27 cellular contexts compared by ENCODE assay signal in genomic region chr6:148487461-148487860, GRCh38.
"Had no signal": no experiment of that assay in that cellular context is flagged by ENCODE, and none has a peak within 500 bp of the region (broad histone marks: within the 10 kb centered on the region; RNA-seq: fewer than 3 reads in every experiment).

No MANE protein-coding gene starts in this region.

- H3K4me1 ChIP-seq: testis, thyroid gland, upper lobe of left lung, upper lobe of right lung, uterus, vagina had no signal

- H3K36me3 Mint-ChIP-seq: stimulated activated effector memory CD8-positive, alpha-beta T cell treated with anti-CD3 and anti-CD28 coated beads, Interleukin-12 subunit alpha, Interleukin-12 subunit beta, amount 100 ng/mL, for 72 hours; stimulated activated memory B cell treated with anti-CD40 and anti-IgM and Interleukin-4, amounts not matched to agents 10 μg/mL and 1 μg/mL and 100 μg/mL, for 72 hours had no signal

- H3K27ac ChIP-seq: stomach, suprapubic skin, testis, thoracic aorta, thyroid gland, tibial artery, tibial nerve, transverse colon, upper lobe of left lung, upper lobe of right lung, uterus, vagina had no signal

- H3K27me3 Mint-ChIP-seq: type B pancreatic cell had no signal

- H3K36me3 ChIP-seq: thoracic aorta, transverse colon, uterus had no signal

- ATAC-seq: stimulated activated effector memory CD8-positive, alpha-beta T cell treated with anti-CD3 and anti-CD28 coated beads, Interleukin-12 subunit alpha, Interleukin-12 subunit beta, amount 100 ng/mL, for 72 hours; stimulated activated memory B cell treated with anti-CD40 and anti-IgM and Interleukin-4, amounts not matched to agents 10 μg/mL and 1 μg/mL and 100 μg/mL, for 72 hours; stimulated activated naive B cell treated with anti-CD40 and anti-IgM and Interleukin-4, amounts not matched to agents 10 μg/mL and 1 μg/mL and 100 μg/mL, for 72 hours; stimulated activated naive CD8-positive, alpha-beta T cell treated with anti-CD3 and anti-CD28 coated beads, Interleukin-15, amount 100 ng/mL, for 72 hours; stimulated activated naive CD8-positive, alpha-beta T cell treated with anti-CD3 and anti-CD28 coated beads, Interleukin-15, Interleukin-2, amounts not matched to agents 100 U/mL and 50 U/mL, for 24 hours; upper lobe of right lung had no signal

- H3K9me3 ChIP-seq: stomach, suprapubic skin, testis, thoracic aorta, thyroid gland, tibial artery, tibial nerve, transverse colon, upper lobe of left lung, upper lobe of right lung, uterus, vagina had no signal

- H3K4me3 ChIP-seq: stomach, suprapubic skin, testis, thoracic aorta, thyroid gland, tibial artery, tibial nerve, transverse colon, upper lobe of left lung, upper lobe of right lung, uterus, vagina had no signal

- DNase-seq: stimulated activated CD4-positive, alpha-beta T cell treated with anti-CD3 and anti-CD28 coated beads, Interleukin-2, amount 100 ng/mL, for 48 hours; stimulated activated CD4-positive, alpha-beta T cell treated with anti-CD3 and anti-CD28 coated beads, Interleukin-4, amount 100 ng/mL, for 1 hour; stimulated activated CD4-positive, alpha-beta T cell treated with anti-CD3 and anti-CD28 coated beads, Interleukin-4, amount 100 ng/mL, for 24 hours; stimulated activated CD4-positive, alpha-beta T cell treated with anti-CD3 and anti-CD28 coated beads, Interleukin-4, amount 100 ng/mL, for 4 hours; stimulated activated CD8-positive, alpha-beta memory T cell treated with anti-CD3 and anti-CD28 coated beads, Interleukin-4, amount 100 ng/mL, for 48 hours; stimulated activated naive B cell treated with anti-CD40 and anti-IgM and Interleukin-4, amounts not matched to agents 10 μg/mL and 1 μg/mL and 100 μg/mL, for 72 hours; stimulated activated naive CD4-positive, alpha-beta T cell; stimulated activated naive CD4-positive, alpha-beta T cell treated with Interleukin-2 at 50 U/mL for 16 hours; stimulated activated naive CD8-positive, alpha-beta T cell treated with anti-CD3 and anti-CD28 coated beads, Interleukin-15, amount 100 ng/mL, for 72 hours; stimulated activated naive CD8-positive, alpha-beta T cell treated with anti-CD3 and anti-CD28 coated beads, Interleukin-15, Interleukin-2, amounts not matched to agents 100 U/mL and 50 U/mL, for 24 hours; stomach; substantia nigra; testis; thyroid gland; tibial artery; transverse colon; upper lobe of right lung; uterus had no signal

- H3K4me1 Mint-ChIP-seq: stimulated activated effector memory CD8-positive, alpha-beta T cell treated with anti-CD3 and anti-CD28 coated beads, Interleukin-12 subunit alpha, Interleukin-12 subunit beta, amount 100 ng/mL, for 72 hours; stimulated activated naive B cell treated with anti-CD40 and anti-IgM and Interleukin-4, amounts not matched to agents 10 μg/mL and 1 μg/mL and 100 μg/mL, for 72 hours; stimulated activated naive CD8-positive, alpha-beta T cell treated with anti-CD3 and anti-CD28 coated beads, Interleukin-15, amount 100 ng/mL, for 72 hours had no signal

- H3K27ac Mint-ChIP-seq: stimulated activated effector memory CD8-positive, alpha-beta T cell treated with anti-CD3 and anti-CD28 coated beads, Interleukin-12 subunit alpha, Interleukin-12 subunit beta, amount 100 ng/mL, for 72 hours; stimulated activated memory B cell treated with anti-CD40 and anti-IgM and Interleukin-4, amounts not matched to agents 10 μg/mL and 1 μg/mL and 100 μg/mL, for 72 hours; stimulated activated naive B cell treated with anti-CD40 and anti-IgM and Interleukin-4, amounts not matched to agents 10 μg/mL and 1 μg/mL and 100 μg/mL, for 72 hours; stimulated activated naive CD8-positive, alpha-beta T cell treated with anti-CD3 and anti-CD28 coated beads, Interleukin-15, amount 100 ng/mL, for 72 hours; stimulated activated naive CD8-positive, alpha-beta T cell treated with anti-CD3 and anti-CD28 coated beads, Interleukin-15, Interleukin-2, amounts not matched to agents 100 ng/mL and 50 ng/mL, for 24 hours; type B pancreatic cell had no signal

- H3K4me3 Mint-ChIP-seq: stimulated activated effector memory CD8-positive, alpha-beta T cell treated with anti-CD3 and anti-CD28 coated beads, Interleukin-12 subunit alpha, Interleukin-12 subunit beta, amount 100 ng/mL, for 72 hours; stimulated activated memory B cell treated with anti-CD40 and anti-IgM and Interleukin-4, amounts not matched to agents 10 μg/mL and 1 μg/mL and 100 μg/mL, for 72 hours; stimulated activated naive B cell treated with anti-CD40 and anti-IgM and Interleukin-4, amounts not matched to agents 10 μg/mL and 1 μg/mL and 100 μg/mL, for 72 hours; stimulated activated naive CD8-positive, alpha-beta T cell treated with anti-CD3 and anti-CD28 coated beads, Interleukin-15, amount 100 ng/mL, for 72 hours; stimulated activated naive CD8-positive, alpha-beta T cell treated with anti-CD3 and anti-CD28 coated beads, Interleukin-15, Interleukin-2, amounts not matched to agents 100 ng/mL and 50 ng/mL, for 24 hours; type B pancreatic cell had no signal

- H3K9me3 Mint-ChIP-seq: stimulated activated effector memory CD8-positive, alpha-beta T cell treated with anti-CD3 and anti-CD28 coated beads, Interleukin-12 subunit alpha, Interleukin-12 subunit beta, amount 100 ng/mL, for 72 hours; stimulated activated memory B cell treated with anti-CD40 and anti-IgM and Interleukin-4, amounts not matched to agents 10 μg/mL and 1 μg/mL and 100 μg/mL, for 72 hours; stimulated activated naive B cell treated with anti-CD40 and anti-IgM and Interleukin-4, amounts not matched to agents 10 μg/mL and 1 μg/mL and 100 μg/mL, for 72 hours; stimulated activated naive CD8-positive, alpha-beta T cell treated with anti-CD3 and anti-CD28 coated beads, Interleukin-15, amount 100 ng/mL, for 72 hours; stimulated activated naive CD8-positive, alpha-beta T cell treated with anti-CD3 and anti-CD28 coated beads, Interleukin-15, Interleukin-2, amounts not matched to agents 100 ng/mL and 50 ng/mL, for 24 hours; type B pancreatic cell had no signal

- H3K27me3 ChIP-seq: stomach, suprapubic skin, testis, thyroid gland, tibial artery, tibial nerve, transverse colon, upper lobe of left lung, upper lobe of right lung, uterus, vagina had no signal
